ENCODE assay signal across 26 cellular contexts in genomic region chr3:120468635-120469295, GRCh38. TPM values are rescaled to one million over a fixed set of nuclear protein-coding genes. Genes with fewer than 3 reads are reported as not detected.
A peak's percentile ranks its signal among the peaks of the same experiment; 100 is the strongest.
DNase-seq lines count a peak whose midpoint lies in the region; ATAC-seq and TF ChIP-seq lines count a peak whose summit lies in the region.
"Had no signal": no experiment of that assay in that cellular context is flagged by ENCODE, and none has a peak within 500 bp of the region (broad histone marks: within the 10 kb centered on the region; RNA-seq: fewer than 3 reads in every experiment).

No MANE protein-coding gene starts in this region.

- no peaks in the 10 kb centered on the region; the same call in 1 of the 2 replicates for H3K27me3 Mint-ChIP-seq in WTC11 (ENCODE audit: low read depth)
- H3K27me3 Mint-ChIP-seq: dendritic cell treated with granulocyte-macrophage colony-stimulating factor and Interleukin-4, amounts not matched to agents 40 ng/mL and 50 ng/mL, for 4 days had no signal

- no peaks in the 10 kb centered on the region for H3K27me3 ChIP-seq in HUES48 (ENCODE audit: control insufficient read depth, insufficient read depth, low read length)
- no peaks in the 10 kb centered on the region for H3K27me3 ChIP-seq in left lung
- H3K27me3 ChIP-seq: MG63 had no signal

- peak overlapping the region; percentile 77 for H3K27ac Mint-ChIP-seq in WTC11
- H3K27ac Mint-ChIP-seq: activated B cell treated with CpG ODN at 0.5 μM for 24 hours; activated naive CD4-positive, alpha-beta T cell treated with anti-CD3 and anti-CD28 coated beads, Interleukin-2, amount 50 U/mL, for 72 hours; activated T-helper 1 cell treated with anti-CD3 and anti-CD28 coated beads, Interleukin-12 subunit alpha, Interleukin-12 subunit beta, Interleukin-2, Interleukin-4 antibody, amounts not matched to agents 30 ng/mL and 10 ng/mL and 1 ng/mL, durations not matched to agents 14 hours and 24 hours and 36 hours; CD8-positive, alpha-beta T cell; dendritic cell treated with granulocyte-macrophage colony-stimulating factor and Interleukin-4, amounts not matched to agents 40 ng/mL and 50 ng/mL, for 4 days; nephron progenitor cell had no signal

- H3K27ac ChIP-seq in HUES48 (ENCODE audit: low read depth, low read length) (peak overlapping the region; percentile 79), left lung (no peak overlapping the region)
- H3K27ac ChIP-seq: parathyroid adenoma had no signal

- DNase-seq in WTC11 (ENCODE audit: low spot score): no peak
- DNase-seq in islet precursor cell: peak; percentile 70
- no peak for DNase-seq in SHP77 (lab: John Stamatoyannopoulos, UW)
- no peak for DNase-seq in hippocampal formation (lab: John Stamatoyannopoulos, UW)
- no peak for DNase-seq in stimulated activated CD4-positive, alpha-beta T cell treated with anti-CD3 and anti-CD28 coated beads, Interleukin-4, amount 100 ng/mL, for 1 hour
- DNase-seq in left lung: no peak
- DNase-seq: activated B cell treated with CpG ODN at 0.5 μM for 24 hours; activated CD4-positive, alpha-beta T cell treated with anti-CD3 and anti-CD28 coated beads, Interleukin-2, amount 50 U/mL, for 4 hours; anterior cingulate cortex; caudate nucleus; CD8-positive, alpha-beta T cell; GF-D8; NCI-H1417 treated with DMSO at 0.1 percent for 48 hours; NCI-H2081 treated with DMSO at 0.1 percent for 48 hours; NCI-H446 treated with DMSO at 0.1 percent for 48 hours; nephron progenitor cell; right cardiac atrium; Right ventricle myocardium superior; stimulated activated naive CD8-positive, alpha-beta T cell treated with anti-CD3 and anti-CD28 coated beads, Interleukin-15, Interleukin-2, amounts not matched to agents 100 U/mL and 50 U/mL, for 24 hours; T1000 had no signal

- H3K4me1 ChIP-seq in HUES48 (ENCODE audit: control insufficient read depth, insufficient read depth, low read length): peaks cover 33% of the 10 kb centered on the region
- H3K4me1 ChIP-seq in left lung: no peaks in the 10 kb centered on the region
- H3K4me1 ChIP-seq: parathyroid adenoma had no signal

- intact Hi-C loops in left lung (cut with DNase I): no loop called here

- peaks cover 25% of the 10 kb centered on the region for H3K9me3 Mint-ChIP-seq in WTC11
- H3K9me3 Mint-ChIP-seq: activated B cell treated with CpG ODN at 0.5 μM for 24 hours; activated naive CD4-positive, alpha-beta T cell treated with anti-CD3 and anti-CD28 coated beads, Interleukin-2, amount 50 U/mL, for 72 hours; activated T-helper 1 cell treated with anti-CD3 and anti-CD28 coated beads, Interleukin-12 subunit alpha, Interleukin-12 subunit beta, Interleukin-2, Interleukin-4 antibody, amounts not matched to agents 30 ng/mL and 10 ng/mL and 1 ng/mL, durations not matched to agents 14 hours and 24 hours and 36 hours; CD8-positive, alpha-beta T cell; dendritic cell treated with granulocyte-macrophage colony-stimulating factor and Interleukin-4, amounts not matched to agents 40 ng/mL and 50 ng/mL, for 4 days had no signal

- H3K4me3 Mint-ChIP-seq in WTC11: no peak overlapping the region
- H3K4me3 Mint-ChIP-seq: activated B cell treated with CpG ODN at 0.5 μM for 24 hours; activated T-helper 1 cell treated with anti-CD3 and anti-CD28 coated beads, Interleukin-12 subunit alpha, Interleukin-12 subunit beta, Interleukin-2, Interleukin-4 antibody, amounts not matched to agents 30 ng/mL and 10 ng/mL and 1 ng/mL, durations not matched to agents 14 hours and 24 hours and 36 hours; CD8-positive, alpha-beta T cell; dendritic cell treated with granulocyte-macrophage colony-stimulating factor and Interleukin-4, amounts not matched to agents 40 ng/mL and 50 ng/mL, for 4 days; nephron progenitor cell had no signal

- H3K36me3 Mint-ChIP-seq in WTC11: peaks cover 14% of the 10 kb centered on the region
- H3K36me3 Mint-ChIP-seq: activated naive CD4-positive, alpha-beta T cell treated with anti-CD3 and anti-CD28 coated beads, Interleukin-2, amount 50 U/mL, for 72 hours; CD8-positive, alpha-beta T cell had no signal

- TF ChIP-seq CTCF in WTC11 (IDR thresholded peaks at IDR 0.05): no peak
- no peak for TF ChIP-seq CTCF in left lung (IDR thresholded peaks at IDR 0.05)

- ATAC-seq in WTC11 (peak; percentile 20; the same call in 1 of the 2 replicates), left lung (no peak)
- ATAC-seq: activated naive CD4-positive, alpha-beta T cell treated with anti-CD3 and anti-CD28 coated beads, Interleukin-2, amount 50 U/mL, for 72 hours; CD8-positive, alpha-beta T cell; right cardiac atrium; stimulated activated naive CD8-positive, alpha-beta T cell treated with anti-CD3 and anti-CD28 coated beads, Interleukin-15, Interleukin-2, amounts not matched to agents 100 U/mL and 50 U/mL, for 24 hours had no signal

- peaks cover 40% of the 10 kb centered on the region for H3K4me1 Mint-ChIP-seq in WTC11
- H3K4me1 Mint-ChIP-seq: activated B cell treated with CpG ODN at 0.5 μM for 24 hours had no signal

- no peaks in the 10 kb centered on the region for H3K36me3 ChIP-seq in HUES48 (ENCODE audit: control insufficient read depth, insufficient read depth, low read length)
- no peaks in the 10 kb centered on the region for H3K36me3 ChIP-seq in left lung
- H3K36me3 ChIP-seq: MG63 had no signal

- H3K4me3 ChIP-seq in HUES48 (ENCODE audit: low read depth, low read length): peak overlapping the region; percentile 20; the same call in 1 of the 2 replicates
- H3K4me3 ChIP-seq in left lung: no peak overlapping the region
- H3K4me3 ChIP-seq: MG63 had no signal

- CTCF ChIA-PET in WTC11 (lab: Charles Lee): interaction anchor here (1.1 to 1.4 kb wide), 2 partner anchors 51 to 90 kb away, joined by 4 to 7 read pairs; no protein-coding TSS in a partner anchor

- peak overlapping the region; percentile 75 for H3K9ac ChIP-seq in HUES48 (ENCODE audit: low read depth, low read length)
- H3K9ac ChIP-seq: parathyroid adenoma had no signal

- H3K9me3 ChIP-seq in HUES48 (ENCODE audit: control insufficient read depth, insufficient read depth, low read length): no peaks in the 10 kb centered on the region
- no peaks in the 10 kb centered on the region for H3K9me3 ChIP-seq in left lung

- POLR2A ChIA-PET in WTC11 (lab: Charles Lee): interaction anchor here (2.5 kb wide), 1 partner anchor 18 kb away, joined by 15 read pairs; the partner anchor contains the start of gene FSTL1

TF ChIP-seq in WTC11, 78 proteins besides CTCF, POLR2A, EP300 and RAD21:
- TF ChIP-seq ZNF671 (CRISPR knock-in tag; IDR thresholded peaks at IDR 0.05) (no peak), NFE2L1 (CRISPR knock-in tag; IDR thresholded peaks at IDR 0.05) (no peak), ZBTB43 (CRISPR knock-in tag; IDR thresholded peaks at IDR 0.05) (no peak), ZSCAN18 (CRISPR knock-in tag; IDR thresholded peaks at IDR 0.05) (no peak)

RNA-seq across cellular contexts. Expression of gene FSTL1, which starts 18.0 kb away (rescaled TPM):
- 271 to 286 TPM (median 272 TPM) in 3 replicates for total RNA-seq in WTC11 (2021)
- 100 to 1,000 TPM; 265 to 530 TPM for total RNA-seq in left lung
- total RNA-seq: activated B cell treated with CpG ODN at 0.5 μM for 24 hours; activated T-helper 1 cell treated with anti-CD3 and anti-CD28 coated beads, Interleukin-12 subunit alpha, Interleukin-12 subunit beta, Interleukin-2, Interleukin-4 antibody, amounts not matched to agents 30 ng/mL and 10 ng/mL and 1 ng/mL, durations not matched to agents 14 hours and 24 hours and 36 hours had no signal
